Comparison of ENCODE assay signal across 1 cellular context in genomic region chr11:33774356-33775063, GRCh38.
A peak's percentile ranks its signal among the peaks of the same experiment; 100 is the strongest.
TF ChIP-seq lines count a peak whose summit lies in the region.

Gene FBXO3, minus strand, starts transcription at chr11:33774520. Its CDS starts 23 bp downstream, at chr11:33774497.

TF ChIP-seq in HEK293, 187 proteins besides CTCF, POLR2A, EP300 and RAD21 (continued from another document):
- TF ChIP-seq ZBTB11 (tag by site-specific recombination; conservative IDR thresholded peaks at IDR 0.05; ENCODE audit: low read depth), result 0 out of 2 replicates have a peak, but pooled peaks have one; percentile 0
- TF ChIP-seq KLF8 (tag by site-specific recombination; IDR thresholded peaks at IDR 0.05), result peak; percentile 65; the same call in 1 of the 2 replicates
- no peak for TF ChIP-seq ZNF398 (tag by site-specific recombination; IDR thresholded peaks at IDR 0.05)
- no peak for TF ChIP-seq ZNF510 (tag by site-specific recombination; IDR thresholded peaks at IDR 0.05; ENCODE audit: insufficient replicate concordance)
- no peak for TF ChIP-seq ZNF514 (tag by site-specific recombination; IDR thresholded peaks at IDR 0.05)
- TF ChIP-seq KLF1 (tag by site-specific recombination; IDR thresholded peaks at IDR 0.05), result 0 out of 2 replicates have a peak, but pooled peaks have one; percentile 24
- TF ChIP-seq ZNF391 (tag by site-specific recombination; IDR thresholded peaks at IDR 0.05; ENCODE audit: borderline replicate concordance, low read depth), result 0 out of 2 replicates have a peak, but pooled peaks have one; percentile 28
- no peak for TF ChIP-seq ZFP37 (tag by site-specific recombination; IDR thresholded peaks at IDR 0.05)
- no peak for TF ChIP-seq ZNF26 (tag by site-specific recombination; IDR thresholded peaks at IDR 0.05)
- TF ChIP-seq WT1 (tag by site-specific recombination; IDR thresholded peaks at IDR 0.05), result no peak
- TF ChIP-seq GLI4 (tag by site-specific recombination; IDR thresholded peaks at IDR 0.05), result no peak
- no peak for TF ChIP-seq GLIS1 (tag by site-specific recombination; IDR thresholded peaks at IDR 0.05)
- peak; percentile 9; the same call in 1 of the 2 replicates for TF ChIP-seq PRDM10 (tag by site-specific recombination; IDR thresholded peaks at IDR 0.05)
- TF ChIP-seq ZBTB17 (tag by site-specific recombination; IDR thresholded peaks at IDR 0.05), result 0 out of 2 replicates have a peak, but pooled peaks have one; percentile 47
- TF ChIP-seq KLF7 (tag by site-specific recombination; IDR thresholded peaks at IDR 0.05; ENCODE audit: borderline replicate concordance), result no peak
- 0 out of 2 replicates have a peak, but pooled peaks have one; percentile 56 for TF ChIP-seq ZNF501 (tag by site-specific recombination; IDR thresholded peaks at IDR 0.05)
- TF ChIP-seq ZNF239 (tag by site-specific recombination; IDR thresholded peaks at IDR 0.05), result no peak
- no peak for TF ChIP-seq PBX3 (CRISPR knock-in tag; IDR thresholded peaks at IDR 0.05)
- TF ChIP-seq MYNN (tag by site-specific recombination; IDR thresholded peaks at IDR 0.05; ENCODE audit: borderline replicate concordance), result no peak
- no peak for TF ChIP-seq ZSCAN30 (tag by site-specific recombination; IDR thresholded peaks at IDR 0.05)
- peak; percentile 37; the same call in 1 of the 2 replicates for TF ChIP-seq PATZ1 (tag by site-specific recombination; IDR thresholded peaks at IDR 0.05)
- peak; percentile 18 for TF ChIP-seq ZBTB26 (tag by site-specific recombination; optimal IDR thresholded peaks at IDR 0.05)
- 0 out of 2 replicates have a peak, but pooled peaks have one; percentile 32 for TF ChIP-seq ZNF335 (tag by site-specific recombination; conservative IDR thresholded peaks at IDR 0.05)
- peak; percentile 65 for TF ChIP-seq ZBTB8A (tag by site-specific recombination; IDR thresholded peaks at IDR 0.05)
- TF ChIP-seq ZNF621 (tag by site-specific recombination; IDR thresholded peaks at IDR 0.05), result no peak
- peak; percentile 32; the same call in 1 of the 2 replicates for TF ChIP-seq ZNF843 (tag by site-specific recombination; IDR thresholded peaks at IDR 0.05)
- peak; percentile 67 for TF ChIP-seq SP3 (tag by site-specific recombination; IDR thresholded peaks at IDR 0.05)
- TF ChIP-seq ZNF114 (tag by site-specific recombination; IDR thresholded peaks at IDR 0.05), result no peak
- no peak for TF ChIP-seq ZNF23 (tag by site-specific recombination; IDR thresholded peaks at IDR 0.05; ENCODE audit: borderline replicate concordance)
- 0 out of 2 replicates have a peak, but pooled peaks have one; percentile 33 for TF ChIP-seq YY2 (tag by site-specific recombination; IDR thresholded peaks at IDR 0.05)
- no peak for TF ChIP-seq ZNF292 (tag by site-specific recombination; IDR thresholded peaks at IDR 0.05; ENCODE audit: borderline replicate concordance, low read depth)
- peak; percentile 52 for TF ChIP-seq SP2 (tag by site-specific recombination; IDR thresholded peaks at IDR 0.05)
- TF ChIP-seq ZNF571 (tag by site-specific recombination; IDR thresholded peaks at IDR 0.05), result no peak
- 0 out of 2 replicates have a peak, but pooled peaks have one; percentile 45 for TF ChIP-seq ZNF610 (tag by site-specific recombination; IDR thresholded peaks at IDR 0.05; ENCODE audit: borderline replicate concordance)
